Comparison of ENCODE assay signal across 8 cellular contexts in the genomic region with DNA sequence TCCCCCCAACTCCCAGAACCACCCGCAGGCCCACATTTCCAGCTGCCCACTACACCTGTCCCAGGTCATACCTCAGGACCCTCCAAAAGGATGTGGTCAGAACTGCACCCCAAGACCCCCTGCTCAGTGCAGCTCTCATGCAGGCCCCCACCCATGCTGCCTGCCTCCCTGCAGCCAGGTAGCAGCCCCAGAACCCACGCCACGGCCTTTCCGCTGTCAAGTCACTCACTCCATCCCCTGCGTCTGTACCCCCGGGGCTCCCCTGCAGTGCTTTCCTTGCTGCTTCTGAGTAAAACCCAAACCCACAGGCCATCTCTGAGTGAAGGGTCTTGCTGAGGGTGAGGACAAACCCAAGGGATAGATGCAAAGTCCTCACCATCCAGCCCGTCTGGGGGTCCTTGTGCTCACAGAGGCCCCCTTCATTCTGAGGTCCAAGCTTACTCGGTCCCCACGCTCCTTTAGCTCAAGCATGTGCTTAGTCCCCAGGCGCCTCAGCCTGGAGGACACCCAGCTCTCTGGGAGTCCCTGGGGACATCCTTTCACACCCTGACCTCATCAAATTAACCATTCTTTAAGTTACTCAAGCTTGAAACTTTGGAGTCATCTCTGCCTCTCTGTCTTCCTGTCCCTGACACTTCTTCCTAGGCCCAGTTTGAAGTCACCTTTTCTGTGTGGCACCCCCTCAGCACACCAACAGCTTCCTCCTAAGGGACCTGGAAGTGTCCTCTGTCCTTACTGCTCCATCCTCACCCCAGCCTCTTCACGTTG.
A peak's percentile ranks its signal among the peaks of the same experiment; 100 is the strongest.
DNase-seq lines count a peak whose midpoint lies in the region; ATAC-seq and TF ChIP-seq lines count a peak whose summit lies in the region.

No MANE protein-coding gene starts in this region.

- H3K4me3 Mint-ChIP-seq in activated naive CD8-positive, alpha-beta T cell treated with anti-CD3 and anti-CD28 coated beads, Interleukin-2, amount 50 U/mL, for 24 hours = peak overlapping the region; percentile 12

- peaks cover 7 to 42% (median 33%) of the 10 kb centered on the region in 3 donors for H3K36me3 ChIP-seq in tibial artery

- intact Hi-C loops in tibial artery (cut with DNase I; ENCODE audit: low total_unique reads) = no loop called here

- no peaks in the 10 kb centered on the region for H3K27me3 Mint-ChIP-seq in activated naive CD8-positive, alpha-beta T cell treated with anti-CD3 and anti-CD28 coated beads, Interleukin-2, amount 50 U/mL, for 24 hours

- peaks cover 16% of the 10 kb centered on the region for H3K9me3 Mint-ChIP-seq in activated naive CD8-positive, alpha-beta T cell treated with anti-CD3 and anti-CD28 coated beads, Interleukin-2, amount 50 U/mL, for 24 hours

- peaks cover 39% of the 10 kb centered on the region for H3K4me1 Mint-ChIP-seq in activated naive CD8-positive, alpha-beta T cell treated with anti-CD3 and anti-CD28 coated beads, Interleukin-2, amount 50 U/mL, for 24 hours

- no peak overlapping the region for H3K4me3 ChIP-seq in tibial artery

- peak overlapping the region; percentile 83 for H3K27ac Mint-ChIP-seq in activated naive CD8-positive, alpha-beta T cell treated with anti-CD3 and anti-CD28 coated beads, Interleukin-2, amount 50 U/mL, for 24 hours

- H3K9me3 ChIP-seq in tibial artery = no peaks in the 10 kb centered on the region

- TF ChIP-seq CTCF in tibial artery (IDR thresholded peaks at IDR 0.05) = no peak

- H3K27ac ChIP-seq in tibial artery = no peak overlapping the region

- ATAC-seq in HG03095 (IDR thresholded peaks at IDR 0.05; ENCODE audit: unreplicated experiment) = peak; percentile 93
- peak; percentile 87 for ATAC-seq in activated naive CD8-positive, alpha-beta T cell treated with anti-CD3 and anti-CD28 coated beads, Interleukin-2, amount 50 U/mL, for 24 hours

- TF ChIP-seq POLR2A in erythroblast (IDR thresholded peaks at IDR 0.05; ENCODE audit: low read length) = no peak

- peaks cover 0 to 26% (median 16%) of the 10 kb centered on the region in 4 donors for H3K4me1 ChIP-seq in tibial artery

- peak; percentile 45 for DNase-seq in activated effector memory CD4-positive, alpha-beta T cell treated with anti-CD3 and anti-CD28 coated beads, Interleukin-2, amount 50 U/mL, for 16 hours
- DNase-seq in activated effector memory CD4-positive, alpha-beta T cell treated with Interleukin-2 at 50 U/mL for 16 hours = no peak
- peak; percentile 58 for DNase-seq in activated naive CD8-positive, alpha-beta T cell treated with anti-CD3 and anti-CD28 coated beads, Interleukin-2, amount 50 U/mL, for 24 hours
- peak; percentile 13 to 57 for DNase-seq in tibial artery
- DNase-seq in erythroblast (lab: John Stamatoyannopoulos, UW) = no peak
- DNase-seq in cerebellum (ENCODE audit: low spot score) = no peak
- DNase-seq in SIG-M5 treated with dmso at 0.1 percent for 504 hours (lab: John Stamatoyannopoulos, UW; ENCODE audit: unreplicated experiment) = no peak

- no peaks in the 10 kb centered on the region for H3K27me3 ChIP-seq in tibial artery

- H3K36me3 Mint-ChIP-seq in activated naive CD8-positive, alpha-beta T cell treated with anti-CD3 and anti-CD28 coated beads, Interleukin-2, amount 50 U/mL, for 24 hours (ENCODE audit: low read depth) = peaks cover 14% of the 10 kb centered on the region

Comparison
In these comparisons a context has a peak if more than half of its experiments do, and no peak if none do; other contexts are left out.
1. DNase-seq: peak in activated effector memory CD4-positive, alpha-beta T cell treated with anti-CD3 and anti-CD28 coated beads, Interleukin-2, amount 50 U/mL, for 16 hours (single experiment), activated naive CD8-positive, alpha-beta T cell treated with anti-CD3 and anti-CD28 coated beads, Interleukin-2, amount 50 U/mL, for 24 hours (single experiment) and tibial artery (2 of 2); none in activated effector memory CD4-positive, alpha-beta T cell treated with Interleukin-2 at 50 U/mL for 16 hours (single experiment), erythroblast (0 of 2), cerebellum (single experiment) and SIG-M5 treated with dmso at 0.1 percent for 504 hours (single experiment).